3 cellular contexts compared by ENCODE assay signal in genomic region chr7:99165816-99166215, GRCh38.
TF ChIP-seq lines count a peak whose summit lies in the region.

No MANE protein-coding gene starts in this region.

TF ChIP-seq in HepG2, 621 proteins besides CTCF, POLR2A, EP300 and RAD21:
- TF ChIP-seq HNRNPL (IDR thresholded peaks at IDR 0.05; ENCODE audit: low read depth, low read length), result no peak
- TF ChIP-seq PAF1 (CRISPR knock-in tag; IDR thresholded peaks at IDR 0.05), result no peak
- peak; percentile 58; the same call in 1 of the 2 replicates for TF ChIP-seq ZNF431 (CRISPR knock-in tag; IDR thresholded peaks at IDR 0.05; ENCODE audit: borderline replicate concordance, low read depth)

TF ChIP-seq in GM12878, 131 proteins besides CTCF, POLR2A, EP300 and RAD21:
- TF ChIP-seq IKZF1 (conservative IDR thresholded peaks at IDR 0.05), result no peak
- no peak for TF ChIP-seq ZNF384 (IDR thresholded peaks at IDR 0.05; ENCODE audit: borderline replicate concordance, low read depth, low read length)
- TF ChIP-seq ZBED1 (IDR thresholded peaks at IDR 0.05; ENCODE audit: borderline replicate concordance), result no peak
- no peak for TF ChIP-seq PRDM15 (CRISPR knock-in tag; IDR thresholded peaks at IDR 0.05)
- no peak for TF ChIP-seq EED (IDR thresholded peaks at IDR 0.05; ENCODE audit: low read depth)

TF ChIP-seq in K562, 482 proteins besides CTCF, POLR2A, EP300 and RAD21:
- TF ChIP-seq ZNF780A (CRISPR knock-in tag; IDR thresholded peaks at IDR 0.05) (no peak), ZNF431 (CRISPR knock-in tag; IDR thresholded peaks at IDR 0.05) (peak; percentile 81)
